16 cellular contexts compared by ENCODE assay signal in genomic region chr1:212269306-212269705, GRCh38. TPM values are rescaled to one million over a fixed set of nuclear protein-coding genes. Genes with fewer than 3 reads are reported as not detected.
DNase-seq lines count a peak whose midpoint lies in the region; ATAC-seq, FAIRE-seq and TF ChIP-seq lines count a peak whose summit lies in the region.
"Had no signal": no experiment of that assay in that cellular context is flagged by ENCODE, and none has a peak within 500 bp of the region (broad histone marks: within the 10 kb centered on the region; RNA-seq: fewer than 3 reads in every experiment).

No MANE protein-coding gene starts in this region.

- no peak overlapping the region for H3K4me3 ChIP-seq in IMR-90 (ENCODE audit: insufficient read depth, low read depth, low read length)
- H3K4me3 ChIP-seq in H1 (ENCODE audit: extremely low read depth in 1 of 4, insufficient read depth in 2 of 4, low read depth in 3 of 4, low read length in 4 of 4), result no peak overlapping the region
- no peak overlapping the region for H3K4me3 ChIP-seq in neutrophil (ENCODE audit: low read depth in 1 of 2, low read length in 1 of 2)
- H3K4me3 ChIP-seq: BLaER1 treated with 17β-estradiol and CSF1 and Interleukin-3, amounts not matched to agents 10 nM and 100 nM; SK-N-MC had no signal

- no peak overlapping the region for H2AK9ac ChIP-seq in IMR-90 (replicated peaks; ENCODE audit: low read depth, low read length, poor library complexity)

- no peak for TF ChIP-seq RAD21 in IMR-90 (IDR thresholded peaks at IDR 0.05; ENCODE audit: low read length)
- TF ChIP-seq RAD21 in H1 (IDR thresholded peaks at IDR 0.05 in 1 of 2, conservative IDR thresholded peaks at IDR 0.05 in 1 of 2; ENCODE audit: low read depth in 2 of 2, low read length in 2 of 2), result peak in 1 of 2 experiments; percentile 10; a peak in 1 of 4 replicates

- H2BK20ac ChIP-seq in IMR-90 (ENCODE audit: low read depth, low read length), result no peak overlapping the region
- H2BK20ac ChIP-seq in H1 (ENCODE audit: low read length), result no peak overlapping the region

- H3K27me3 ChIP-seq in IMR-90 (ENCODE audit: control insufficient read depth, insufficient read depth, low read length) (peaks cover 10% of the 10 kb centered on the region; the same call in 1 of the 2 replicates), H1 (replicated peaks in 1 of 4; ENCODE audit: control insufficient read depth in 3 of 4, extremely low read depth in 1 of 4, insufficient read depth in 3 of 4, low read length in 3 of 4) (peaks cover 0 to 1% (median 0%) of the 10 kb centered on the region in 4 experiments; a peak in 1 of 7 replicates), neutrophil (no peaks in the 10 kb centered on the region)
- H3K27me3 ChIP-seq: BLaER1 treated with 17β-estradiol and CSF1 and Interleukin-3, amounts not matched to agents 10 nM and 100 nM had no signal

- H3K9ac ChIP-seq in IMR-90 (ENCODE audit: low read depth, low read length) (no peak overlapping the region), H1 (replicated peaks in 1 of 4; ENCODE audit: extremely low read depth in 1 of 4, low read depth in 3 of 4, low read length in 3 of 4) (no peak overlapping the region)
- H3K9ac ChIP-seq: BLaER1 treated with 17β-estradiol and CSF1 and Interleukin-3, amounts not matched to agents 10 nM and 100 nM had no signal

- CTCF ChIA-PET in IMR-90 (lab: Yijun Ruan, JAX) (interaction anchor here (0.5 to 0.7 kb wide), 2 partner anchors 22 to 127 kb away, joined by 3 to 4 read pairs; no protein-coding TSS in a partner anchor), H1 (lab: Charles Lee; ENCODE audit: partially characterized antibody) (interaction anchor here (0.7 to 3.3 kb wide), 15 partner anchors 9 to 199 kb away, joined by 3 to 22 read pairs (median 3); no protein-coding TSS in a partner anchor), MCF 10A (lab: Yijun Ruan, JAX) (interaction anchor here (0.5 to 2.9 kb wide), 5 partner anchors 22 to 508 kb away, joined by 3 to 21 read pairs (median 6); no protein-coding TSS in a partner anchor)

- no peak overlapping the region for H3K27ac Mint-ChIP-seq in MCF 10A (ENCODE audit: low read depth, unreplicated experiment)

- H3K23ac ChIP-seq in IMR-90 (ENCODE audit: low read depth, low read length) (no peak overlapping the region), H1 (ENCODE audit: insufficient read length) (no peak overlapping the region)

- no peak overlapping the region for H2BK5ac ChIP-seq in IMR-90 (ENCODE audit: low read depth, low read length, poor library complexity, severe bottlenecking)
- no peak overlapping the region for H2BK5ac ChIP-seq in H1 (ENCODE audit: low read depth, low read length)

- H3K18ac ChIP-seq in IMR-90 (ENCODE audit: low read depth, low read length) (no peak overlapping the region), H1 (ENCODE audit: extremely low read depth, low read length) (no peak overlapping the region)

- no peak overlapping the region for H2AK5ac ChIP-seq in IMR-90 (ENCODE audit: low read depth, low read length)
- H2AK5ac ChIP-seq in H1 (ENCODE audit: low read depth, low read length), result no peak overlapping the region

- in situ Hi-C loops in IMR-90 (cut with MboI; ENCODE audit: low sequenced_read_pairs), result no loop called here

- TF ChIP-seq EP300 in H1 (IDR thresholded peaks at IDR 0.05; ENCODE audit: borderline replicate concordance in 1 of 2, low read depth in 2 of 2, low read length in 2 of 2), result no peak

- H3K36me3 Mint-ChIP-seq in MCF 10A (ENCODE audit: insufficient read depth, unreplicated experiment), result no peaks in the 10 kb centered on the region

- peaks cover 3% of the 10 kb centered on the region; the same call in 1 of the 2 replicates for H3K4me1 ChIP-seq in IMR-90 (ENCODE audit: control insufficient read depth, insufficient read depth, low read length)
- no peaks in the 10 kb centered on the region for H3K4me1 ChIP-seq in H1 (replicated peaks in 1 of 4; ENCODE audit: control insufficient read depth in 3 of 4, insufficient read depth in 4 of 4, low read length in 3 of 4)
- peaks cover 11 to 30% of the 10 kb centered on the region in 2 experiments for H3K4me1 ChIP-seq in neutrophil (ENCODE audit: control insufficient read depth in 1 of 2, insufficient read depth in 1 of 2, low read depth in 1 of 2, low read length in 1 of 2)

- H3K36me3 ChIP-seq in IMR-90 (ENCODE audit: control insufficient read depth, insufficient read depth, low read length) (no peaks in the 10 kb centered on the region), H1 (ENCODE audit: control insufficient read depth in 2 of 4, insufficient read depth in 4 of 4, low read length in 3 of 4) (no peaks in the 10 kb centered on the region), neutrophil (no peaks in the 10 kb centered on the region)
- H3K36me3 ChIP-seq: BLaER1 treated with 17β-estradiol and CSF1 and Interleukin-3, amounts not matched to agents 10 nM and 100 nM had no signal

- H2BK15ac ChIP-seq in IMR-90 (ENCODE audit: low read depth, low read length) (no peak overlapping the region), H1 (ENCODE audit: low read length) (no peak overlapping the region)

- H4K8ac ChIP-seq in IMR-90 (ENCODE audit: low read depth in 2 of 2, low read length in 2 of 2), result no peak overlapping the region
- H4K8ac ChIP-seq in H1 (ENCODE audit: extremely low read depth, insufficient read depth, low read length), result no peak overlapping the region

- intact Hi-C loops in IMR-90 (cut with micrococcal nuclease) (no loop called here), MCF 10A (cut with micrococcal nuclease) (no loop called here), left colon (cut with DNase I, micrococcal nuclease) (no loop called here)

- H3K14ac ChIP-seq in IMR-90 (replicated peaks; ENCODE audit: low read depth, low read length) (no peak overlapping the region; the same call in 1 of the 2 replicates), H1 (ENCODE audit: insufficient read length) (no peak overlapping the region)

- H3K79me1 ChIP-seq in IMR-90 (ENCODE audit: low read depth in 1 of 2, low read length in 2 of 2), result no peaks in the 10 kb centered on the region
- H3K79me1 ChIP-seq in H1 (ENCODE audit: low read depth, low read length), result no peaks in the 10 kb centered on the region

- H2BK120ac ChIP-seq in IMR-90 (ENCODE audit: low read depth, low read length), result no peak overlapping the region
- H2BK120ac ChIP-seq in H1 (replicated peaks; ENCODE audit: low read depth, low read length), result no peak overlapping the region

- H3K4me1 Mint-ChIP-seq in MCF 10A (ENCODE audit: insufficient read depth, unreplicated experiment), result no peaks in the 10 kb centered on the region

- H3K4ac ChIP-seq in IMR-90 (ENCODE audit: low read depth, low read length) (no peak overlapping the region), H1 (replicated peaks; ENCODE audit: insufficient read length, low read depth, low read length) (no peak overlapping the region)

- no peak overlapping the region for H4K91ac ChIP-seq in IMR-90 (ENCODE audit: insufficient read depth, low read depth, low read length)
- no peak overlapping the region for H4K91ac ChIP-seq in H1 (replicated peaks; ENCODE audit: insufficient read length, low read length)

- TF ChIP-seq CTCF in IMR-90 (conservative IDR thresholded peaks at IDR 0.05; ENCODE audit: low read depth, low read length) (no peak), H1 (IDR thresholded peaks at IDR 0.05; ENCODE audit: control extremely low read depth in 1 of 3, insufficient read depth in 1 of 3, low read depth in 1 of 3, low read length in 3 of 3) (no peak), neutrophil (IDR thresholded peaks at IDR 0.05) (no peak), MCF 10A (IDR thresholded peaks at IDR 0.05; ENCODE audit: unreplicated experiment) (no peak)

- H3K23me2 ChIP-seq in H1 (ENCODE audit: low read depth, low read length), result no peaks in the 10 kb centered on the region; the same call in 1 of the 2 replicates

- TF ChIP-seq POLR2A in IMR-90 (IDR thresholded peaks at IDR 0.05; ENCODE audit: low read depth, low read length) (no peak), H1 (IDR thresholded peaks at IDR 0.05; ENCODE audit: control extremely low read depth in 1 of 2, low read depth in 2 of 2, low read length in 2 of 2) (no peak)

- no peaks in the 10 kb centered on the region for H3K9me1 ChIP-seq in IMR-90 (ENCODE audit: insufficient read depth, low read length)

- H4K20me1 ChIP-seq in IMR-90 (ENCODE audit: insufficient read depth, low read length), result no peaks in the 10 kb centered on the region
- no peaks in the 10 kb centered on the region for H4K20me1 ChIP-seq in H1 (replicated peaks in 1 of 2; ENCODE audit: control insufficient read depth in 1 of 2, insufficient read depth in 2 of 2, low read length in 2 of 2)
- H4K20me1 ChIP-seq: BLaER1 treated with 17β-estradiol and CSF1 and Interleukin-3, amounts not matched to agents 10 nM and 100 nM had no signal

- ATAC-seq in IMR-90 (ENCODE audit: low read depth) (peak; percentile 67), left colon (no peak)
- ATAC-seq: HCT116 had no signal

- H4K5ac ChIP-seq in IMR-90 (ENCODE audit: low read depth, low read length) (no peak overlapping the region), H1 (ENCODE audit: insufficient read length, low read depth, low read length) (no peak overlapping the region)

- H2BK12ac ChIP-seq in H1 (ENCODE audit: low read depth, low read length), result no peak overlapping the region

- no peak overlapping the region for H3K56ac ChIP-seq in IMR-90 (ENCODE audit: extremely low read depth, insufficient read depth, low read length)
- no peak overlapping the region for H3K56ac ChIP-seq in H1 (replicated peaks; ENCODE audit: insufficient read length, low read depth, low read length)

- no peaks in the 10 kb centered on the region for H3K27me3 Mint-ChIP-seq in MCF 10A (ENCODE audit: insufficient read depth, unreplicated experiment)

- no peaks in the 10 kb centered on the region for H3K79me2 ChIP-seq in H1 (ENCODE audit: control insufficient read depth in 1 of 2, insufficient read depth in 2 of 2, low read length in 2 of 2)

- no peaks in the 10 kb centered on the region for H3K9me3 ChIP-seq in IMR-90 (ENCODE audit: control insufficient read depth, insufficient read depth, low read length)
- no peaks in the 10 kb centered on the region for H3K9me3 ChIP-seq in H1 (ENCODE audit: insufficient read depth in 2 of 2, low read depth in 1 of 2, low read length in 1 of 2)
- no peaks in the 10 kb centered on the region for H3K9me3 ChIP-seq in neutrophil
- H3K9me3 ChIP-seq: BLaER1 treated with 17β-estradiol and CSF1 and Interleukin-3, amounts not matched to agents 10 nM and 100 nM had no signal

- POLR2A ChIA-PET in IMR-90 (lab: Charles Lee; ENCODE audit: unreplicated experiment), result no interaction called here
- POLR2A ChIA-PET in H1 (lab: Charles Lee; ENCODE audit: partially characterized antibody), result interaction anchor here (0.6 to 2.1 kb wide), 2 partner anchors 14 to 15 kb away, joined by 3 to 8 read pairs; no protein-coding TSS in a partner anchor
- POLR2A ChIA-PET in MCF 10A (lab: Yijun Ruan, JAX), result interaction anchor here (0.6 to 3.2 kb wide), 8 partner anchors 8 to 534 kb away, joined by 3 to 18 read pairs (median 6); no protein-coding TSS in a partner anchor

- dilution Hi-C loops in IMR-90 (cut with HindIII; ENCODE audit: low sequenced_read_pairs, unreplicated experiment), result no loop called here

- BruUV-seq in IMR-90 (replicated peaks; lab: Mats Ljungman, UMichigan) (no TSS peak), MCF 10A (replicated peaks; lab: Mats Ljungman, UMichigan) (no TSS peak)

- H3K9me3 Mint-ChIP-seq in MCF 10A (ENCODE audit: unreplicated experiment), result no peaks in the 10 kb centered on the region

- H3K27ac ChIP-seq in IMR-90 (ENCODE audit: insufficient read depth, low read length) (no peak overlapping the region), H1 (ENCODE audit: low read depth, low read length) (no peak overlapping the region), neutrophil (peak overlapping the region; percentile 55)
- H3K27ac ChIP-seq: BLaER1 treated with 17β-estradiol and CSF1 and Interleukin-3, amounts not matched to agents 10 nM and 100 nM; SK-N-MC had no signal

- no peak for FAIRE-seq in H1 (lab: Jason Lieb, UNC)

- H3K4me2 ChIP-seq in IMR-90 (ENCODE audit: low read depth, low read length) (no peak overlapping the region), H1 (ENCODE audit: insufficient read depth in 1 of 2, low read depth in 2 of 2, low read length in 2 of 2) (no peak overlapping the region)
- H3K4me2 ChIP-seq: BLaER1 treated with 17β-estradiol and CSF1 and Interleukin-3, amounts not matched to agents 10 nM and 100 nM had no signal

- H2AFZ ChIP-seq in IMR-90 (replicated peaks; ENCODE audit: low read length, poor library complexity) (no peak overlapping the region), H1 (ENCODE audit: low read length) (no peak overlapping the region)

- DNase-seq in EH (ENCODE audit: low read depth), result peak; percentile 36
- no peak for DNase-seq in IMR-90
- DNase-seq in H1 (ENCODE audit: low read depth in 1 of 2, low spot score in 2 of 2), result no peak
- no peak for DNase-seq in MCF 10A (ENCODE audit: unreplicated experiment)
- DNase-seq in left colon, result no peak
- DNase-seq in NCI-H524 (lab: John Stamatoyannopoulos, UW), result no peak
- no peak for DNase-seq in OCI-M2 (lab: John Stamatoyannopoulos, UW; ENCODE audit: unreplicated experiment)
- DNase-seq: DND-41, KG1, NCI-H1436 treated with DMSO at 0.1 percent for 48 hours, NCI-H2029 treated with DMSO at 0.1 percent for 48 hours, NCI-H774 had no signal

- no peak overlapping the region for H3K4me3 Mint-ChIP-seq in MCF 10A (ENCODE audit: unreplicated experiment)

RNA-seq across cellular contexts. Expression of gene PPP2R5A, which starts 15.9 kb away (rescaled TPM):
- 8.4 and 15.3 TPM in 2 replicates for total RNA-seq in IMR-90 (2012; rRNA removed)
- 10.3 and 12.6 TPM in 2 replicates for polyA plus RNA-seq in IMR-90 (2012; rRNA removed)
- polyA plus RNA-seq in IMR-90 (2012; cell fraction: cytosol; rRNA removed), result 4.8 and 4.9 TPM in 2 replicates
- polyA plus RNA-seq in IMR-90 (2012; cell fraction: nucleus; rRNA removed; ENCODE audit: low replicate concordance), result 3.6 and 11.5 TPM in 2 replicates
- total RNA-seq in H1 (2021; fragmentation: NEBNext Ultra II Directional; extraction: Animal tissue kit (Norgen Biotek cat#: 25700)), result 36.3 and 36.8 TPM in 2 replicates
- polyA plus RNA-seq in H1 (2011; rRNA removed), result 11.0 and 14.6 TPM in 2 replicates
- polyA plus RNA-seq in H1 (2011; cell fraction: cytosol; rRNA removed), result 18.0 TPM
- 12.5 TPM for polyA plus RNA-seq in H1 (2011; cell fraction: nucleus; rRNA removed)
- polyA plus RNA-seq in H1 (2012, experiment 1 of 2), result 13.0 to 20.8 TPM (median 15.6 TPM) in 4 replicates
- 5.5 TPM for polyA plus RNA-seq in H1 (2012, experiment 2 of 2)
- 21.1 TPM for polyA plus RNA-seq in H1 (2013, experiment 1 of 2)
- 20.5 TPM for polyA plus RNA-seq in H1 (2013, experiment 2 of 2)
- polyA minus RNA-seq in H1 (2011; rRNA and poly(A)+ RNA removed), result 8.4 and 9.0 TPM in 2 replicates
- 12.6 TPM for polyA minus RNA-seq in H1 (2011; cell fraction: cytosol; rRNA and poly(A)+ RNA removed)
- 17.1 TPM for polyA minus RNA-seq in H1 (2011; cell fraction: nucleus; rRNA and poly(A)+ RNA removed)
- 37.5 and 38.6 TPM in 2 replicates for total RNA-seq in MCF 10A (2022)
- total RNA-seq in left colon, result 10 to 100 TPM; 61.0 to 69.5 TPM
